ENCODE assay signal across 1 cellular context in genomic region chr1:44565265-44565750, GRCh38.
TF ChIP-seq lines count a peak whose summit lies in the region.

No MANE protein-coding gene starts in this region.

TF ChIP-seq in GM23338, 12 proteins besides CTCF, POLR2A, EP300 and RAD21 (continued from another document):
- no peak for TF ChIP-seq ZNF462 (CRISPR knock-in tag; IDR thresholded peaks at IDR 0.05)
- no peak for TF ChIP-seq EZH2phosphoT487 (IDR thresholded peaks at IDR 0.05; ENCODE audit: unreplicated experiment)
- TF ChIP-seq ZNF331 (CRISPR knock-in tag; IDR thresholded peaks at IDR 0.05; ENCODE audit: low read depth): no peak
- TF ChIP-seq JUNB (IDR thresholded peaks at IDR 0.05; ENCODE audit: unreplicated experiment): no peak
- TF ChIP-seq CREB1 (CRISPR knock-in tag; IDR thresholded peaks at IDR 0.05; ENCODE audit: low read depth): no peak
- TF ChIP-seq ZNF114 (CRISPR knock-in tag; IDR thresholded peaks at IDR 0.05): no peak
- no peak for TF ChIP-seq EZH2 (IDR thresholded peaks at IDR 0.05; ENCODE audit: low read depth, unreplicated experiment)
- TF ChIP-seq STAT1 (IDR thresholded peaks at IDR 0.05; ENCODE audit: unreplicated experiment): no peak
- no peak for TF ChIP-seq POLR2AphosphoS5 (IDR thresholded peaks at IDR 0.05; ENCODE audit: low read depth)
